Comparison of ENCODE assay signal across 8 cellular contexts in the genomic region with DNA sequence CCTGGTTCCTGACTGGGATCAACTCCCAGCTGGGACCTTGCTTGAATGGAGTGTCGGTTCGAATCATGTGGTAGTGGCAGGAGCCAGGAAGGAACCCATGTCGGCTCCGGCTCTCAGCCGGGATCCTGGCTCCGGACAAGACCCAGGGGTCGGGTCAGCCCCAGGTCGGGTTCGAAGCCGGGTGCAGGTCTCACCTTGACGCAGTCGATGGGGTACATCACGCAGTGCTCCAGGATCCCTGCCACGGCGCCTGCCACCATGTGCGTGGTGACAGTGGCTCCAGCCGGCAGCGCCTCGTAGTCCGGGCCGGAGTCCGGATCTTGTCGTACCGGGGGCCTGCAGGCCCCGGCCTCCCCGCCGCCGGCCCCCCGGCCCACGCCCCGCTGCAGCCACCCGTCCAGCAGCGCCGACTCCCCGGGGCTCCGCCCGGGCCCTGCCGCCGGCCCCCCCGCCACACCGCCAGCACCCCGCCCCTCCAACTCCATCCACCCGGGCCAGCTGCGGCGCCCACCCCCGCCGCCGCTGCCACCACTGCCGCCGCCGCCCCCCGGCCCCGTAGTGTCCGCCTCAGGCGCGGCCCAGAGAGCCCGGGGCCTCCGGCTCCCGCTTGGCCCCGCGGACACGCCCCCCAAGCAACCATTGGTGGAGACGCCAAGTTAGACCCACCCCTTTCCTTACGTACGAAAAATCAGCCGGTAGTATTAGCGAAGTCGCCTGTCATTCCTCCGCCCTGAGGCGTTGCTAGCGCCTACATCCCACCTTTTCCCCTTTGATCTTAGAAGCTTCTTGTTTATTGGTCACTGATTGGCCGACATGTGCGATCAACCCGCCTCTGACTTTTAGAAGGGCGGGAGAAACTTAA. TPM values are rescaled to one million over a fixed set of nuclear protein-coding genes. Genes with fewer than 3 reads are reported as not detected.
A peak's percentile ranks its signal among the peaks of the same experiment; 100 is the strongest.
DNase-seq lines count a peak whose midpoint lies in the region; ATAC-seq and TF ChIP-seq lines count a peak whose summit lies in the region.

SLC25A28 (minus strand) TSS at position 589 of the 862 bp plus-strand sequence; CDS start at position 485, 104 bp downstream.

- H3K27me3 ChIP-seq in dorsolateral prefrontal cortex (no peaks in the 10 kb centered on the region), liver (ENCODE audit: control insufficient read depth in 4 of 4, insufficient read depth in 4 of 4, low read length in 3 of 4) (no peaks in the 10 kb centered on the region)

- intact Hi-C loops in dorsolateral prefrontal cortex (cut with DNase I) = loop anchor here (2.0 to 10.0 kb wide), 6 partner anchors 37 to 1175 kb away; partner anchors contain the start of genes ENTPD7 (in 2 of the 2), COX15 (in 1 of the 2), CUTC (in 1 of the 2) and GOT1 (in 1 of the 2)

- H3K4me1 ChIP-seq in liver (ENCODE audit: control insufficient read depth in 4 of 4, insufficient read depth in 4 of 4, low read length in 3 of 4) = peaks cover 4 to 31% (median 16%) of the 10 kb centered on the region in 4 donors

- peak; percentile 89 for ATAC-seq in HG03439 (IDR thresholded peaks at IDR 0.05; ENCODE audit: unreplicated experiment)

- no peaks in the 10 kb centered on the region for H3K9me3 ChIP-seq in liver (ENCODE audit: control insufficient read depth in 4 of 4, low read length in 3 of 4)

- H3K4me3 ChIP-seq in dorsolateral prefrontal cortex (peak within 1 kb of the TSS; percentile 68 to 98 (median 91)), liver (ENCODE audit: low read depth in 1 of 3, low read length in 3 of 3) (peak within 1 kb of the TSS; percentile 89 to 97 (median 93))

- TF ChIP-seq CTCF in dorsolateral prefrontal cortex (IDR thresholded peaks at IDR 0.05 in 54 of 56, conservative IDR thresholded peaks at IDR 0.05 in 2 of 56; ENCODE audit: low read depth in 1 of 56, partially characterized antibody in 56 of 56) = peak in 3 of 56 donors; percentile 3 to 8 (median 6)
- no peak for TF ChIP-seq CTCF in liver (IDR thresholded peaks at IDR 0.05; ENCODE audit: low read depth, low read length, missing input control)

- H3K36me3 ChIP-seq in liver (ENCODE audit: control insufficient read depth in 4 of 4, insufficient read depth in 3 of 4, low read depth in 1 of 4, low read length in 3 of 4) = no peaks in the 10 kb centered on the region

- peak within 1 kb of the TSS; percentile 70 to 100 (median 98) for H3K27ac ChIP-seq in dorsolateral prefrontal cortex
- H3K27ac ChIP-seq in liver (ENCODE audit: low read depth in 1 of 2, low read length in 2 of 2) = peak within 1 kb of the TSS; percentile 95 to 99

- H3K9ac ChIP-seq in liver (ENCODE audit: low read depth in 1 of 2, low read length in 2 of 2) = peak within 1 kb of the TSS; percentile 92 to 99

- WGBS in liver = under 1% methylated on average over 75 of the region's 75 CpGs

- DNase-seq in NCI-H2107 treated with DMSO at 0.1 percent for 48 hours (lab: John Stamatoyannopoulos, UW; ENCODE audit: unreplicated experiment) = peak; percentile 97
- DNase-seq in NCI-H2107 (lab: John Stamatoyannopoulos, UW) = no peak
- peak; percentile 98 for DNase-seq in NCI-H69 (lab: John Stamatoyannopoulos, UW)
- peak; percentile 91 to 94 for DNase-seq in activated CD4-positive, alpha-beta T cell treated with anti-CD3 and anti-CD28 coated beads, Interleukin-2, amount 50 U/mL, for 48 hours
- DNase-seq in dorsolateral prefrontal cortex = peak; percentile 39 to 98 (median 95)
- peak; percentile 95 for DNase-seq in stimulated activated CD4-positive, alpha-beta T cell treated with anti-CD3 and anti-CD28 coated beads, Interleukin-4, amount 100 ng/mL, for 24 hours

- TF ChIP-seq RAD21 in liver (IDR thresholded peaks at IDR 0.05) = peak in 1 of 2 donors; percentile 8

TF ChIP-seq in liver, 16 proteins besides CTCF, POLR2A, EP300 and RAD21:
- TF ChIP-seq RXRA (IDR thresholded peaks at IDR 0.05) (peak; percentile 67 to 71), REST (IDR thresholded peaks at IDR 0.05) (no peak), FOXA2 (IDR thresholded peaks at IDR 0.05) (no peak), MAX (IDR thresholded peaks at IDR 0.05) (peak; percentile 79), JUND (IDR thresholded peaks at IDR 0.05) (no peak), ZBTB33 (IDR thresholded peaks at IDR 0.05) (no peak), EGR1 (IDR thresholded peaks at IDR 0.05; ENCODE audit: low read depth in 2 of 2) (no peak), TAF1 (conservative IDR thresholded peaks at IDR 0.05) (peak; percentile 18), HNF4A (conservative IDR thresholded peaks at IDR 0.05) (peak in 1 of 2 donors; percentile 69), FOXA1 (IDR thresholded peaks at IDR 0.05) (no peak), NR2F2 (IDR thresholded peaks at IDR 0.05) (peak; percentile 80), SP1 (IDR thresholded peaks at IDR 0.05) (peak; percentile 95), YY1 (IDR thresholded peaks at IDR 0.05) (no peak), HNF4G (IDR thresholded peaks at IDR 0.05) (no peak), GABPA (IDR thresholded peaks at IDR 0.05 in 1 of 2, conservative IDR thresholded peaks at IDR 0.05 in 1 of 2) (peak in 1 of 2 donors; percentile 23)
- TF ChIP-seq, protein P1, sequence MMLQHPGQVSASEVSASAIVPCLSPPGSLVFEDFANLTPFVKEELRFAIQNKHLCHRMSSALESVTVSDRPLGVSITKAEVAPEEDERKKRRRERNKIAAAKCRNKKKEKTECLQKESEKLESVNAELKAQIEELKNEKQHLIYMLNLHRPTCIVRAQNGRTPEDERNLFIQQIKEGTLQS (IDR thresholded peaks at IDR 0.05) = no peak

RNA-seq across cellular contexts. Expression of gene SLC25A28, which starts in this region (rescaled TPM):
- total RNA-seq in dorsolateral prefrontal cortex = 10 to 100 TPM; 47.6 to 99.2 (median 67.5) TPM
- total RNA-seq in liver = 10 to 100 TPM; 15.3 to 18.2 TPM
- polyA plus RNA-seq in liver = 10 to 100 TPM; 11.8 to 28.6 TPM
